Comparison of ENCODE assay signal across 10 cellular contexts in genomic region chr5:8842906-8843590, GRCh38.
DNase-seq lines count a peak whose midpoint lies in the region; ATAC-seq and TF ChIP-seq lines count a peak whose summit lies in the region.
"Had no signal": no experiment of that assay in that cellular context is flagged by ENCODE, and none has a peak within 500 bp of the region (broad histone marks: within the 10 kb centered on the region; RNA-seq: fewer than 3 reads in every experiment).

No MANE protein-coding gene starts in this region.

- H3K27ac ChIP-seq in WERI-Rb-1 = no peak overlapping the region
- peak overlapping the region; percentile 56 for H3K27ac ChIP-seq in hepatocyte
- peak overlapping the region in 3 of 4 donors; percentile 19 to 57 (median 39) for H3K27ac ChIP-seq in tibial nerve

- peaks cover 9% of the 10 kb centered on the region for H3K9me3 Mint-ChIP-seq in activated T-cell treated with anti-CD3 and anti-CD28 coated beads, Interleukin-2, amount 50 U/mL, for 4 hours

- H3K4me3 Mint-ChIP-seq in activated T-cell treated with anti-CD3 and anti-CD28 coated beads, Interleukin-2, amount 50 U/mL, for 4 hours = no peak overlapping the region

- H3K36me3 ChIP-seq in WERI-Rb-1 (no peaks in the 10 kb centered on the region), hepatocyte (replicated peaks; ENCODE audit: insufficient read depth, low read depth) (no peaks in the 10 kb centered on the region), tibial nerve (no peaks in the 10 kb centered on the region)
- H3K36me3 ChIP-seq: BE2C had no signal

- H3K4me1 ChIP-seq in hepatocyte (ENCODE audit: insufficient read depth) (peaks cover 12% of the 10 kb centered on the region), tibial nerve (peaks cover 0 to 9% (median 0%) of the 10 kb centered on the region in 4 donors)
- H3K4me1 ChIP-seq: BE2C had no signal

- TF ChIP-seq EP300 in tibial nerve (IDR thresholded peaks at IDR 0.05) = no peak

- no peak overlapping the region for H3K4me2 ChIP-seq in hepatocyte

- H3K27me3 ChIP-seq in WERI-Rb-1 (ENCODE audit: insufficient read depth, low read depth, severe bottlenecking) (no peaks in the 10 kb centered on the region), hepatocyte (no peaks in the 10 kb centered on the region), tibial nerve (no peaks in the 10 kb centered on the region)
- H3K27me3 ChIP-seq: BE2C had no signal

- no peaks in the 10 kb centered on the region for H4K20me1 ChIP-seq in hepatocyte (ENCODE audit: insufficient read depth, poor library complexity, severe bottlenecking)

- H3K9me2 ChIP-seq in hepatocyte (replicated peaks; ENCODE audit: insufficient read depth) = no peaks in the 10 kb centered on the region

- no peaks in the 10 kb centered on the region for H3K4me1 Mint-ChIP-seq in activated T-cell treated with anti-CD3 and anti-CD28 coated beads, Interleukin-2, amount 50 U/mL, for 4 hours (ENCODE audit: low read depth)

- no peaks in the 10 kb centered on the region for H3K79me2 ChIP-seq in hepatocyte

- WGBS in hepatocyte (ENCODE audit: low lambda C conversion rate, missing lambda C conversion rate) = 90% methylated on average over 9 of the region's 9 CpGs
- 59 to 62% methylated on average over 9 of the region's 9 CpGs for WGBS in tibial nerve, 2 donors

- H3K9me3 ChIP-seq in WERI-Rb-1 (ENCODE audit: severe bottlenecking) = peaks cover 5% of the 10 kb centered on the region
- no peaks in the 10 kb centered on the region for H3K9me3 ChIP-seq in hepatocyte (ENCODE audit: low read depth)
- H3K9me3 ChIP-seq in tibial nerve = peaks cover 0 to 7% (median 0%) of the 10 kb centered on the region in 4 donors
- H3K9me3 ChIP-seq: BE2C had no signal

- H3K36me3 Mint-ChIP-seq in activated T-cell treated with anti-CD3 and anti-CD28 coated beads, Interleukin-2, amount 50 U/mL, for 4 hours (ENCODE audit: insufficient read depth) = no peaks in the 10 kb centered on the region

- peak; percentile 20 for DNase-seq in NCI-H2227 (lab: John Stamatoyannopoulos, UW; ENCODE audit: unreplicated experiment)
- no peak for DNase-seq in NCI-H2227 treated with DMSO at 0.1 percent for 48 hours (lab: John Stamatoyannopoulos, UW)
- DNase-seq in WERI-Rb-1 = peak; percentile 33
- peak; percentile 28 for DNase-seq in hepatocyte (ENCODE audit: low spot score)
- DNase-seq in tibial nerve (ENCODE audit: low spot score in 2 of 2) = peak in 1 of 2 donors; percentile 35
- no peak for DNase-seq in activated T-cell treated with anti-CD3 and anti-CD28 coated beads for 4 hours
- DNase-seq in cerebellum (ENCODE audit: low spot score) = no peak
- no peak for DNase-seq in activated T-cell treated with anti-CD3 and anti-CD28 coated beads, Interleukin-2, amount 50 U/mL, for 4 hours
- DNase-seq: activated CD4-positive, alpha-beta T cell treated with anti-CD3 and anti-CD28 coated beads for 48 hours; BE2C had no signal

- H3K27me3 Mint-ChIP-seq in activated T-cell treated with anti-CD3 and anti-CD28 coated beads, Interleukin-2, amount 50 U/mL, for 4 hours (ENCODE audit: low read depth) = no peaks in the 10 kb centered on the region

- no peak overlapping the region for H2AFZ ChIP-seq in hepatocyte

- no peak for ATAC-seq in activated T-cell treated with anti-CD3 and anti-CD28 coated beads, Interleukin-2, amount 50 U/mL, for 4 hours

- H3K4me3 ChIP-seq in WERI-Rb-1 (ENCODE audit: low read depth, low read length) (no peak overlapping the region), hepatocyte (no peak overlapping the region), tibial nerve (no peak overlapping the region)

- TF ChIP-seq POLR2A in tibial nerve (IDR thresholded peaks at IDR 0.05) = no peak

- TF ChIP-seq CTCF in WERI-Rb-1 (IDR thresholded peaks at IDR 0.05; ENCODE audit: low read depth, low read length) (peak; percentile 74), hepatocyte (IDR thresholded peaks at IDR 0.05; ENCODE audit: poor library complexity) (peak; percentile 38), tibial nerve (IDR thresholded peaks at IDR 0.05) (peak in 4 of 5 experiments; percentile 21 to 55 (median 30))

Comparison
In these comparisons a context has a peak if more than half of its experiments do, and no peak if none do; other contexts are left out.
1. DNase-seq: peak in NCI-H2227 (single experiment), WERI-Rb-1 (single experiment) and hepatocyte (single experiment); none in NCI-H2227 treated with DMSO at 0.1 percent for 48 hours (single experiment), activated T-cell treated with anti-CD3 and anti-CD28 coated beads for 4 hours (single experiment), cerebellum (single experiment) and activated T-cell treated with anti-CD3 and anti-CD28 coated beads, Interleukin-2, amount 50 U/mL, for 4 hours (single experiment).
2. Peak in every context shown above with its lines, with median percentiles within 50 percentile points of each other: CTCF ChIP-seq.